In genomic region chr10:100173035-100173434, GRCh38 we compare ENCODE assay signal across 17 cellular contexts.
"Had no signal": no experiment of that assay in that cellular context is flagged by ENCODE, and none has a peak within 500 bp of the region (broad histone marks: within the 10 kb centered on the region; RNA-seq: fewer than 3 reads in every experiment).

No MANE protein-coding gene starts in this region.

- H3K4me1 ChIP-seq: esophagus muscularis mucosa, foreskin keratinocyte, gastroesophageal sphincter, lower lobe of right lung had no signal

- H3K4me1 Mint-ChIP-seq: mesothelial cell of epicardium had no signal

- H3K9me3 ChIP-seq: gastroesophageal sphincter, left lung, lower lobe of right lung, mucosa of descending colon had no signal

- H3K27me3 ChIP-seq: dorsolateral prefrontal cortex, esophagus muscularis mucosa, foreskin keratinocyte, gastroesophageal sphincter, heart right ventricle, left lung had no signal

- H3K27ac Mint-ChIP-seq: mesothelial cell of epicardium had no signal

- H3K4me3 Mint-ChIP-seq: mesothelial cell of epicardium had no signal

- ATAC-seq: foreskin keratinocyte, gastroesophageal sphincter, left cardiac atrium, left lung, left ventricle myocardium superior, lower lobe of right lung had no signal

- H3K27ac ChIP-seq: coronary artery, dorsolateral prefrontal cortex, esophagus muscularis mucosa, foreskin keratinocyte, gastroesophageal sphincter, heart right ventricle, left lung, lower lobe of right lung had no signal

- H3K4me3 ChIP-seq: coronary artery, dorsolateral prefrontal cortex, esophagus muscularis mucosa, gastroesophageal sphincter, heart right ventricle, left lung, lower lobe of right lung, mucosa of descending colon had no signal

- DNase-seq: dermis blood vessel endothelial cell; dorsolateral prefrontal cortex; effector CD4-positive, alpha-beta T cell; effector memory CD4-positive, alpha-beta T cell; foreskin keratinocyte; heart right ventricle; hippocampal formation; left cardiac atrium; left lung; left ventricle myocardium superior; lower lobe of right lung; mesenchymal stem cell; mucosa of descending colon had no signal
